12 cellular contexts compared by ENCODE assay signal in the genomic region with DNA sequence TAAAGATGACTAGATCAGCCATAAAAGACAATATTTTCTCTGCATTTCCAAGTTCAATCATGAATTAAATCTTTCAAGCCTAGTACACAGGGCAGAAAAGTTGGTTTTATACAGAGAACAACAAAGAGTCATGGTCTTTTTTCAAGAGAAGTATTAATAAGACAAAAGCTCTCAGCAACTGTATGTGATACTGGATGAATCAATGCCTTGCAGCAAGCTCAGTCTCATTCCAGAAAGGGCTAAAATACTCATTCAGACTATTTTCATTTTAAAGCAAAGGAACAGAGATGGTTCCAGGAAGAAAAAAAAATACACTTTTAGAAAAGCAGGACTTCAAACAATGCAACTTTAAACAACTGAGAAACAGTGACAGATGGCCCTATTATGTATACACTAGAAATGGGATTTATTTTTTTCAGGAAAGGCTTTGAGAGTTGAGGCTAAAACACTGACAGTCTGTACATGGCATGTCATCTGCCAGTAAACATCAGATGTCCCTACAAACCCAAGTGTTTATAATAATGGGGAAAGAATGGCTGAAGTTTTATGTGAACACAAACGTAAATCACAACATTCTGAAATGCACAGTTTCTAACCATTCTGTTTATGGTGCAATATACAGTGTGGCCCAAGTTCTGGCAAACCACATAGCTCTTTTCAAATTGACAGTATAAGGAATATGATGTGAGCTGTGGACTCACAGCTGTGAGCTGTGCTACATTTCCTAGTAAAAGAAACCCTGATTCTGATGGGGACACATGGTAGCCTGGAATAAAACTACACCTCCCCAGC.
DNase-seq lines count a peak whose midpoint lies in the region; ATAC-seq, FAIRE-seq and TF ChIP-seq lines count a peak whose summit lies in the region.
"Had no signal": no experiment of that assay in that cellular context is flagged by ENCODE, and none has a peak within 500 bp of the region (broad histone marks: within the 10 kb centered on the region; RNA-seq: fewer than 3 reads in every experiment).

No MANE protein-coding gene starts in this region.

- FAIRE-seq in HepG2 (lab: Jason Lieb, UNC), result no peak
- FAIRE-seq: A204.1 had no signal

- no peaks in the 10 kb centered on the region for H3K36me3 ChIP-seq in breast epithelium
- no peaks in the 10 kb centered on the region for H3K36me3 ChIP-seq in HepG2 (replicated peaks in 1 of 2; ENCODE audit: control insufficient read depth in 1 of 2, insufficient read depth in 2 of 2, low read length in 2 of 2)
- H3K36me3 ChIP-seq: thyroid gland had no signal

- CTCF ChIA-PET in MCF 10A (lab: Yijun Ruan, JAX) (interaction anchor here (0.6 to 14.3 kb wide), 33 partner anchors 9 to 478 kb away, joined by 3 to 404 read pairs (median 6); a partner anchor contains a TSS), HepG2 (lab: Yijun Ruan, JAX; ENCODE audit: low intra/inter-chr PET ratio, low total read pairs) (interaction anchor here (1.7 to 4.0 kb wide), 3 partner anchors 48 to 120 kb away, joined by 10 to 73 read pairs (median 24); no protein-coding TSS in a partner anchor)

- TF ChIP-seq CTCF in MCF 10A (IDR thresholded peaks at IDR 0.05; ENCODE audit: unreplicated experiment) (no peak), breast epithelium (IDR thresholded peaks at IDR 0.05) (no peak), HepG2 (CRISPR knock-in tag; IDR thresholded peaks at IDR 0.05) (no peak), type B pancreatic cell (conservative IDR thresholded peaks at IDR 0.05) (no peak)

- H3K4me1 ChIP-seq in breast epithelium, result no peaks in the 10 kb centered on the region
- H3K4me1 ChIP-seq in HepG2 (ENCODE audit: insufficient read depth, low read length), result no peaks in the 10 kb centered on the region; the same call in 1 of the 2 replicates

- peak; percentile 28 for ATAC-seq in activated T-helper 17 cell treated with anti-CD3 and anti-CD28 coated beads, Interleukin-2, amount 50 U/mL, for 72 hours (replicated peaks)
- peak; percentile 51 for ATAC-seq in HepG2
- ATAC-seq in HG03139 (IDR thresholded peaks at IDR 0.05; ENCODE audit: unreplicated experiment), result no peak
- ATAC-seq in HG02970 (IDR thresholded peaks at IDR 0.05; ENCODE audit: low FRiP score, unreplicated experiment), result no peak

- 63% methylated on average over 1 of the region's 1 CpG for WGBS in HepG2 (ENCODE audit: low lambda C conversion rate)

- no peaks in the 10 kb centered on the region for H3K79me2 ChIP-seq in HepG2 (ENCODE audit: insufficient read depth, low read length)

- no peaks in the 10 kb centered on the region for H3K9me3 ChIP-seq in breast epithelium
- H3K9me3 ChIP-seq in HepG2 (ENCODE audit: low read length), result no peaks in the 10 kb centered on the region
- H3K9me3 ChIP-seq: thyroid gland had no signal

- H3K4me3 Mint-ChIP-seq in MCF 10A (ENCODE audit: unreplicated experiment) (no peak overlapping the region), type B pancreatic cell (no peak overlapping the region)
- no peak overlapping the region for H3K4me3 Mint-ChIP-seq in activated T-helper 17 cell treated with anti-CD3 and anti-CD28 coated beads, Interleukin-2, amount 50 U/mL, for 72 hours

- TF ChIP-seq EP300 in HepG2 (IDR thresholded peaks at IDR 0.05; ENCODE audit: low read depth in 2 of 2, low read length in 2 of 2) (no peak), HepG2 (CRISPR knock-in tag; IDR thresholded peaks at IDR 0.05; ENCODE audit: borderline replicate concordance) (no peak)

- DNase-seq in MCF 10A (ENCODE audit: unreplicated experiment) (no peak), breast epithelium (ENCODE audit: low spot score in 2 of 2) (no peak), HepG2 (ENCODE audit: low spot score) (no peak), type B pancreatic cell (ENCODE audit: extremely low spot score, unreplicated experiment) (no peak), nucleus accumbens (lab: John Stamatoyannopoulos, UW) (no peak)

- H3K27ac Mint-ChIP-seq in MCF 10A (ENCODE audit: low read depth, unreplicated experiment) (peak overlapping the region; percentile 13), type B pancreatic cell (peak overlapping the region; percentile 57)
- H3K27ac Mint-ChIP-seq in activated T-helper 17 cell treated with anti-CD3 and anti-CD28 coated beads, Interleukin-2, amount 50 U/mL, for 72 hours, result no peak overlapping the region

- H3K27me3 ChIP-seq in breast epithelium, result no peaks in the 10 kb centered on the region
- H3K27me3 ChIP-seq in HepG2 (ENCODE audit: control insufficient read depth in 1 of 2, insufficient read depth in 2 of 2, low read length in 2 of 2), result no peaks in the 10 kb centered on the region
- H3K27me3 ChIP-seq: thyroid gland had no signal

- no peaks in the 10 kb centered on the region for H4K20me1 ChIP-seq in HepG2 (ENCODE audit: insufficient read depth, low read length)

- in situ Hi-C loops in HepG2 (cut with HindIII; ENCODE audit: extremely low pct_ligation_motif_present, low pct_unique_long_range_greater_than_20kb), result no loop called here

- no peaks in the 10 kb centered on the region for H3K36me3 Mint-ChIP-seq in MCF 10A (ENCODE audit: insufficient read depth, unreplicated experiment)
- H3K36me3 Mint-ChIP-seq in activated T-helper 17 cell treated with anti-CD3 and anti-CD28 coated beads, Interleukin-2, amount 50 U/mL, for 72 hours (ENCODE audit: low read depth), result no peaks in the 10 kb centered on the region
- no peaks in the 10 kb centered on the region for H3K36me3 Mint-ChIP-seq in type B pancreatic cell

- POLR2A ChIA-PET in MCF 10A (lab: Yijun Ruan, JAX) (interaction anchor here (0.7 to 11.3 kb wide), 16 partner anchors 9 to 138 kb away, joined by 3 to 192 read pairs (median 3); no protein-coding TSS in a partner anchor), HepG2 (lab: Yijun Ruan, JAX) (interaction anchor here (0.6 to 1.2 kb wide), 2 partner anchors 47 to 65 kb away, joined by 3 read pairs; no protein-coding TSS in a partner anchor)

- H3K9me3 Mint-ChIP-seq in MCF 10A (ENCODE audit: unreplicated experiment) (no peaks in the 10 kb centered on the region), type B pancreatic cell (no peaks in the 10 kb centered on the region)
- no peaks in the 10 kb centered on the region for H3K9me3 Mint-ChIP-seq in activated T-helper 17 cell treated with anti-CD3 and anti-CD28 coated beads, Interleukin-2, amount 50 U/mL, for 72 hours

- intact Hi-C loops in MCF 10A (cut with micrococcal nuclease), result loop anchor here (1.0 to 2.0 kb wide), 2 partner anchors 48 to 120 kb away; no protein-coding TSS in a partner anchor
- intact Hi-C loops in breast epithelium (cut with DNase I; ENCODE audit: low total_unique reads), result no loop called here
- intact Hi-C loops in HepG2 (cut with micrococcal nuclease; ENCODE audit: unreplicated experiment), result loop anchor here (1.0 to 5.0 kb wide), 3 partner anchors 48 to 120 kb away; no protein-coding TSS in a partner anchor

- no peaks in the 10 kb centered on the region for H3K27me3 Mint-ChIP-seq in MCF 10A (ENCODE audit: insufficient read depth, unreplicated experiment)
- H3K27me3 Mint-ChIP-seq in activated T-helper 17 cell treated with anti-CD3 and anti-CD28 coated beads, Interleukin-2, amount 50 U/mL, for 72 hours, result peaks cover 3% of the 10 kb centered on the region
- no peaks in the 10 kb centered on the region for H3K27me3 Mint-ChIP-seq in type B pancreatic cell

- no peak overlapping the region for H2AFZ ChIP-seq in HepG2 (ENCODE audit: low read length)

- TF ChIP-seq POLR2A in breast epithelium (IDR thresholded peaks at IDR 0.05), result no peak
- TF ChIP-seq POLR2A in HepG2 (IDR thresholded peaks at IDR 0.05; ENCODE audit: insufficient read depth in 1 of 2, low read depth in 2 of 2, low read length in 2 of 2), result no peak

- H3K9ac ChIP-seq in HepG2 (ENCODE audit: insufficient read depth, low read depth, low read length), result no peak overlapping the region

- peaks cover 21% of the 10 kb centered on the region for H3K4me1 Mint-ChIP-seq in MCF 10A (ENCODE audit: insufficient read depth, unreplicated experiment)
- H3K4me1 Mint-ChIP-seq in activated T-helper 17 cell treated with anti-CD3 and anti-CD28 coated beads, Interleukin-2, amount 50 U/mL, for 72 hours, result no peaks in the 10 kb centered on the region
- H3K4me1 Mint-ChIP-seq in type B pancreatic cell (ENCODE audit: unreplicated experiment), result peaks cover 23% of the 10 kb centered on the region

- no peak overlapping the region for H3K4me3 ChIP-seq in breast epithelium
- no peak overlapping the region for H3K4me3 ChIP-seq in HepG2 (replicated peaks in 1 of 3; ENCODE audit: insufficient read depth in 1 of 3, low read depth in 2 of 3, low read length in 3 of 3)
- H3K4me3 ChIP-seq: skin epidermis, thyroid gland had no signal

- no peak overlapping the region for H3K4me2 ChIP-seq in HepG2 (ENCODE audit: low read depth, low read length)

- no TSS peak for BruUV-seq in MCF 10A (replicated peaks; lab: Mats Ljungman, UMichigan)
- no TSS peak for BruUV-seq in HepG2 (replicated peaks; lab: Mats Ljungman, UMichigan)

- H3K27ac ChIP-seq in breast epithelium (peak overlapping the region in 1 of 2 donors; percentile 26), HepG2 (ENCODE audit: extremely low read length, insufficient read depth, low read length) (no peak overlapping the region)
- H3K27ac ChIP-seq: thyroid gland, VCaP had no signal

- TF ChIP-seq RAD21 in HepG2 (CRISPR knock-in tag; IDR thresholded peaks at IDR 0.05), result no peak

TF ChIP-seq in HepG2, 621 proteins besides CTCF, POLR2A, EP300 and RAD21:
- no peak for TF ChIP-seq HDAC1 (CRISPR knock-in tag; IDR thresholded peaks at IDR 0.05)
- TF ChIP-seq, protein P1, sequence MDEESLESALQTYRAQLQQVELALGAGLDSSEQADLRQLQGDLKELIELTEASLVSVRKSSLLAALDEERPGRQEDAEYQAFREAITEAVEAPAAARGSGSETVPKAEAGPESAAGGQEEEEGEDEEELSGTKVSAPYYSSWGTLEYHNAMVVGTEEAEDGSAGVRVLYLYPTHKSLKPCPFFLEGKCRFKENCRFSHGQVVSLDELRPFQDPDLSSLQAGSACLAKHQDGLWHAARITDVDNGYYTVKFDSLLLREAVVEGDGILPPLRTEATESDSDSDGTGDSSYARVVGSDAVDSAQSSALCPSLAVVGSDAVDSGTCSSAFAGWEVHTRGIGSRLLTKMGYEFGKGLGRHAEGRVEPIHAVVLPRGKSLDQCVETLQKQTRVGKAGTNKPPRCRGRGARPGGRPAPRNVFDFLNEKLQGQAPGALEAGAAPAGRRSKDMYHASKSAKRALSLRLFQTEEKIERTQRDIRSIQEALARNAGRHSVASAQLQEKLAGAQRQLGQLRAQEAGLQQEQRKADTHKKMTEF (CRISPR knock-in tag; IDR thresholded peaks at IDR 0.05), result 0 out of 2 replicates have a peak, but pooled peaks have one; percentile 2
- no peak for TF ChIP-seq ASH2L (IDR thresholded peaks at IDR 0.05; ENCODE audit: insufficient read length, low read depth, low read length)
- no peak for TF ChIP-seq ZNF879 (CRISPR knock-in tag; IDR thresholded peaks at IDR 0.05)
- no peak for TF ChIP-seq ZNF570 (CRISPR knock-in tag; IDR thresholded peaks at IDR 0.05; ENCODE audit: borderline replicate concordance)
- no peak for TF ChIP-seq KLF12 (CRISPR knock-in tag; IDR thresholded peaks at IDR 0.05; ENCODE audit: borderline replicate concordance)
- TF ChIP-seq SPEN (CRISPR knock-in tag; IDR thresholded peaks at IDR 0.05; ENCODE audit: low read depth), result no peak
- TF ChIP-seq YY1 (IDR thresholded peaks at IDR 0.05; ENCODE audit: insufficient read depth, insufficient replicate concordance, low read depth, low read length), result no peak
- no peak for TF ChIP-seq PCBP2 (optimal IDR thresholded peaks at IDR 0.05; ENCODE audit: low read depth, low read length, poor library complexity, severe bottlenecking)

Comparison
In these comparisons a context has a peak if more than half of its experiments do, and no peak if none do; other contexts are left out.
1. ATAC-seq: peak in activated T-helper 17 cell treated with anti-CD3 and anti-CD28 coated beads, Interleukin-2, amount 50 U/mL, for 72 hours (single experiment) and HepG2 (single experiment); none in HG03139 (single experiment) and HG02970 (single experiment).